ENCODE assay signal across 32 cellular contexts in the genomic region with DNA sequence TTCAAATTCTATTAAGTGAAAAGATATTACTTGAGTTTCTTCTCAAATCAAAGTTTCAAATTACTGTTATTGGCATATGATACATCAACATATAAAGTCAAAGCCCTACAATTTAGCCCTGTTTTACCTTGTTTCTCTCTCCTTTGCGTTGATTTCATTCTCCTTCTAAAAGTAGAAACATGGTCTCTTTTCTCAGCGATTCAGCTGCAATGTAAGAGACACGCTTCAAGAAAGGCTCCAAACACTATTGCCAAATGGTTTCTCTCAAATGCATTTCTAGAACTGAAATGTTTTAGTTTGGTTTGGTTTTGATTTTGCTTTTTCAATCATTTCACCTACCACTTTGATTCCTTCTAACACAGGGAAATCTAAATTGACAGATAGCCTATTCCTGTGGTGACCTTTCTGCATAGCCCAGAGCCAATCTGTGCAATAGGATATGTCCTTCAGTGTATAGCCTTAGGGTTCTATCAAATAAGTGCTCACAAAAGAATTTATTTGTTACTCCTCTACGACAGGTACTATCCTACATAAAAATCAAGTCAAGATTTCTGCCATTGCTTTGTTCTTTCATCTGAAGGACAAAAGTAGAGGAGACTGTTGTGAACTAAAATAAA. TPM values are rescaled to one million over a fixed set of nuclear protein-coding genes. Genes with fewer than 3 reads are reported as not detected.
"Had no signal": no experiment of that assay in that cellular context is flagged by ENCODE, and none has a peak within 500 bp of the region (broad histone marks: within the 10 kb centered on the region; RNA-seq: fewer than 3 reads in every experiment).

No MANE protein-coding gene starts in this region.

- H3K27me3 ChIP-seq: ovary, right atrium auricular region, stomach, suprapubic skin, testis, tibial artery, transverse colon, upper lobe of right lung, uterus had no signal

- H3K27me3 Mint-ChIP-seq: type B pancreatic cell had no signal

- H3K9me3 Mint-ChIP-seq: natural killer cell treated with Interleukin-12 subunit alpha and Interleukin-12 subunit beta and Interleukin-15 and Interleukin-18, amount 100 ng/mL, for 72 hours; stimulated activated effector memory CD8-positive, alpha-beta T cell treated with anti-CD3 and anti-CD28 coated beads, Interleukin-12 subunit alpha, Interleukin-12 subunit beta, amount 100 ng/mL, for 72 hours; type B pancreatic cell had no signal

- H3K27ac Mint-ChIP-seq: naive B cell; naive thymus-derived CD8-positive, alpha-beta T cell; natural killer cell treated with Interleukin-12 subunit alpha and Interleukin-12 subunit beta and Interleukin-15 and Interleukin-18, amount 100 ng/mL, for 72 hours; nephron progenitor cell; progenitor cell of endocrine pancreas; stimulated activated effector memory CD8-positive, alpha-beta T cell treated with anti-CD3 and anti-CD28 coated beads, Interleukin-12 subunit alpha, Interleukin-12 subunit beta, amount 100 ng/mL, for 72 hours; stimulated activated naive B cell treated with anti-CD40 and anti-IgM and Interleukin-4, amounts not matched to agents 10 μg/mL and 1 μg/mL and 100 μg/mL, for 72 hours; stimulated activated naive CD8-positive, alpha-beta T cell treated with anti-CD3 and anti-CD28 coated beads, Interleukin-15, Interleukin-2, amounts not matched to agents 100 ng/mL and 50 ng/mL, for 24 hours; type B pancreatic cell had no signal

- H3K27ac ChIP-seq: ovary, parathyroid adenoma, right atrium auricular region, stomach, suprapubic skin, testis, tibial artery, transverse colon, upper lobe of right lung, uterus had no signal

- H3K9ac ChIP-seq: parathyroid adenoma had no signal

- H3K4me1 Mint-ChIP-seq: naive B cell; naive thymus-derived CD8-positive, alpha-beta T cell; nephron progenitor cell; neural crest cell; stimulated activated effector memory CD8-positive, alpha-beta T cell treated with anti-CD3 and anti-CD28 coated beads, Interleukin-12 subunit alpha, Interleukin-12 subunit beta, amount 100 ng/mL, for 72 hours; stimulated activated naive B cell treated with anti-CD40 and anti-IgM and Interleukin-4, amounts not matched to agents 10 μg/mL and 1 μg/mL and 100 μg/mL, for 72 hours had no signal

- H3K36me3 Mint-ChIP-seq: naive B cell; natural killer cell treated with Interleukin-12 subunit alpha and Interleukin-12 subunit beta and Interleukin-15 and Interleukin-18, amount 100 ng/mL, for 72 hours; stimulated activated effector memory CD8-positive, alpha-beta T cell treated with anti-CD3 and anti-CD28 coated beads, Interleukin-12 subunit alpha, Interleukin-12 subunit beta, amount 100 ng/mL, for 72 hours; stimulated activated naive B cell treated with anti-CD40 and anti-IgM and Interleukin-4, amounts not matched to agents 10 μg/mL and 1 μg/mL and 100 μg/mL, for 72 hours; type B pancreatic cell had no signal

- H3K36me3 ChIP-seq: ovary, right atrium auricular region, stomach, suprapubic skin, tibial artery, transverse colon, upper lobe of right lung, uterus had no signal

- ATAC-seq: naive thymus-derived CD8-positive, alpha-beta T cell; natural killer cell treated with Interleukin-12 subunit alpha and Interleukin-12 subunit beta and Interleukin-15 and Interleukin-18, amount 100 ng/mL, for 72 hours; sciatic nerve; stimulated activated effector memory CD8-positive, alpha-beta T cell treated with anti-CD3 and anti-CD28 coated beads, Interleukin-12 subunit alpha, Interleukin-12 subunit beta, amount 100 ng/mL, for 72 hours; stimulated activated naive B cell treated with anti-CD40 and anti-IgM and Interleukin-4, amounts not matched to agents 10 μg/mL and 1 μg/mL and 100 μg/mL, for 72 hours; upper lobe of right lung had no signal

- DNase-seq: naive B cell; naive thymus-derived CD8-positive, alpha-beta T cell; nephron progenitor cell; occipital lobe; ovary; posterior cingulate gyrus; retina; small intestine; stimulated activated CD4-positive, alpha-beta T cell treated with anti-CD3 and anti-CD28 coated beads, Interleukin-15, amount 100 ng/mL, for 24 hours; stimulated activated CD4-positive, alpha-beta T cell treated with anti-CD3 and anti-CD28 coated beads, Interleukin-2, amount 100 ng/mL, for 24 hours; stimulated activated CD4-positive, alpha-beta T cell treated with anti-CD3 and anti-CD28 coated beads, Interleukin-2, amount 100 ng/mL, for 48 hours; stimulated activated CD4-positive, alpha-beta T cell treated with anti-CD3 and anti-CD28 coated beads, Interleukin-4, amount 100 ng/mL, for 24 hours; stimulated activated naive B cell treated with anti-CD40 and anti-IgM and Interleukin-4, amounts not matched to agents 10 μg/mL and 1 μg/mL and 100 μg/mL, for 72 hours; stimulated activated naive CD4-positive, alpha-beta T cell treated with Interleukin-2 at 50 U/mL for 16 hours; stomach; testis; tibial artery; transverse colon; upper lobe of right lung; uterus had no signal

- H3K4me1 ChIP-seq: parathyroid adenoma, right atrium auricular region, stomach, suprapubic skin, testis, tibial artery, transverse colon, upper lobe of right lung, uterus had no signal

- H3K79me2 ChIP-seq: parathyroid adenoma had no signal

- H3K4me3 ChIP-seq: ovary, right atrium auricular region, stomach, suprapubic skin, testis, tibial artery, transverse colon, upper lobe of right lung, uterus had no signal

- H3K4me3 Mint-ChIP-seq: naive B cell; naive thymus-derived CD8-positive, alpha-beta T cell; natural killer cell treated with Interleukin-12 subunit alpha and Interleukin-12 subunit beta and Interleukin-15 and Interleukin-18, amount 100 ng/mL, for 72 hours; nephron progenitor cell; neural crest cell; stimulated activated effector memory CD8-positive, alpha-beta T cell treated with anti-CD3 and anti-CD28 coated beads, Interleukin-12 subunit alpha, Interleukin-12 subunit beta, amount 100 ng/mL, for 72 hours; stimulated activated naive B cell treated with anti-CD40 and anti-IgM and Interleukin-4, amounts not matched to agents 10 μg/mL and 1 μg/mL and 100 μg/mL, for 72 hours; stimulated activated naive CD8-positive, alpha-beta T cell treated with anti-CD3 and anti-CD28 coated beads, Interleukin-15, Interleukin-2, amounts not matched to agents 100 ng/mL and 50 ng/mL, for 24 hours; type B pancreatic cell had no signal

- H3K9me3 ChIP-seq: ovary, right atrium auricular region, stomach, suprapubic skin, testis, tibial artery, transverse colon, upper lobe of right lung, uterus had no signal

- H2AFZ ChIP-seq: parathyroid adenoma had no signal

RNA-seq across cellular contexts. Expression of a gene that starts 47.3 kb away (rescaled TPM):
- total RNA-seq: naive thymus-derived CD8-positive, alpha-beta T cell; natural killer cell treated with Interleukin-12 subunit alpha and Interleukin-12 subunit beta and Interleukin-15 and Interleukin-18, amount 100 ng/mL, for 72 hours; osteoblast; pulmonary artery endothelial cell had no signal
- polyA plus RNA-seq: naive thymus-derived CD8-positive, alpha-beta T cell had no signal
